Comparison of ENCODE assay signal across 10 cellular contexts in genomic region chr19:27966390-27966816, GRCh38.
DNase-seq lines count a peak whose midpoint lies in the region; ATAC-seq, FAIRE-seq and TF ChIP-seq lines count a peak whose summit lies in the region.
"Had no signal": no experiment of that assay in that cellular context is flagged by ENCODE, and none has a peak within 500 bp of the region (broad histone marks: within the 10 kb centered on the region; RNA-seq: fewer than 3 reads in every experiment).

No MANE protein-coding gene starts in this region.

- H3K9me3 Mint-ChIP-seq in stimulated activated naive B cell treated with anti-CD40 and anti-IgM and Interleukin-4, amounts not matched to agents 10 μg/mL and 1 μg/mL and 100 μg/mL, for 72 hours: peaks cover 2 to 3% of the 10 kb centered on the region in 2 donors
- H3K9me3 Mint-ChIP-seq: CD8-positive, alpha-beta memory T cell had no signal

- peaks cover 3 to 6% of the 10 kb centered on the region in 2 donors for H3K27me3 Mint-ChIP-seq in stimulated activated naive B cell treated with anti-CD40 and anti-IgM and Interleukin-4, amounts not matched to agents 10 μg/mL and 1 μg/mL and 100 μg/mL, for 72 hours

- H3K27ac Mint-ChIP-seq in stimulated activated naive B cell treated with anti-CD40 and anti-IgM and Interleukin-4, amounts not matched to agents 10 μg/mL and 1 μg/mL and 100 μg/mL, for 72 hours: no peak overlapping the region
- H3K27ac Mint-ChIP-seq: CD8-positive, alpha-beta memory T cell had no signal

- no peaks in the 10 kb centered on the region for H3K36me3 Mint-ChIP-seq in stimulated activated naive B cell treated with anti-CD40 and anti-IgM and Interleukin-4, amounts not matched to agents 10 μg/mL and 1 μg/mL and 100 μg/mL, for 72 hours
- H3K36me3 Mint-ChIP-seq: CD8-positive, alpha-beta memory T cell had no signal

- H3K4me3 ChIP-seq in retinal pigment epithelial cell (ENCODE audit: low read length): no peak overlapping the region
- H3K4me3 ChIP-seq: skin epidermis had no signal

- no peak for ATAC-seq in stimulated activated naive B cell treated with anti-CD40 and anti-IgM and Interleukin-4, amounts not matched to agents 10 μg/mL and 1 μg/mL and 100 μg/mL, for 72 hours (replicated peaks)

- no peaks in the 10 kb centered on the region for H3K4me1 Mint-ChIP-seq in stimulated activated naive B cell treated with anti-CD40 and anti-IgM and Interleukin-4, amounts not matched to agents 10 μg/mL and 1 μg/mL and 100 μg/mL, for 72 hours
- H3K4me1 Mint-ChIP-seq: CD8-positive, alpha-beta memory T cell had no signal

- no peak overlapping the region for H3K4me3 Mint-ChIP-seq in stimulated activated naive B cell treated with anti-CD40 and anti-IgM and Interleukin-4, amounts not matched to agents 10 μg/mL and 1 μg/mL and 100 μg/mL, for 72 hours
- H3K4me3 Mint-ChIP-seq: CD8-positive, alpha-beta memory T cell had no signal

- TF ChIP-seq CTCF in retinal pigment epithelial cell (conservative IDR thresholded peaks at IDR 0.05; ENCODE audit: low read depth, low read length): peak; percentile 86

- DNase-seq in NCI-H2029 treated with DMSO at 0.1 percent for 48 hours (lab: John Stamatoyannopoulos, UW): peak; percentile 2
- no peak for DNase-seq in NCI-H2029 (lab: John Stamatoyannopoulos, UW)
- peak; percentile 54 for DNase-seq in NCI-H82 (lab: John Stamatoyannopoulos, UW)
- DNase-seq in retinal pigment epithelial cell (ENCODE audit: low read depth): no peak
- DNase-seq in T-helper 9 cell: no peak
- DNase-seq in stimulated activated naive B cell treated with anti-CD40 and anti-IgM and Interleukin-4, amounts not matched to agents 10 μg/mL and 1 μg/mL and 100 μg/mL, for 72 hours: no peak
- DNase-seq in pons (ENCODE audit: low spot score): no peak
- DNase-seq: CD8-positive, alpha-beta memory T cell had no signal

- peak; percentile 75 for FAIRE-seq in endometrium (lab: Jason Lieb, UNC)

Comparison
In these comparisons a context has a peak if more than half of its experiments do, and no peak if none do; other contexts are left out.
1. DNase-seq: peak in NCI-H2029 treated with DMSO at 0.1 percent for 48 hours (single experiment) and NCI-H82 (single experiment); none in NCI-H2029 (single experiment), retinal pigment epithelial cell (single experiment), T-helper 9 cell (single experiment), stimulated activated naive B cell treated with anti-CD40 and anti-IgM and Interleukin-4, amounts not matched to agents 10 μg/mL and 1 μg/mL and 100 μg/mL, for 72 hours (single experiment) and pons (single experiment).